8 cellular contexts compared by ENCODE assay signal in genomic region chr17:2029911-2030778, GRCh38. TPM values are rescaled to one million over a fixed set of nuclear protein-coding genes. Genes with fewer than 3 reads are reported as not detected.
DNase-seq lines count a peak whose midpoint lies in the region; FAIRE-seq and TF ChIP-seq lines count a peak whose summit lies in the region.

Gene DPH1, plus strand, starts transcription at chr17:2030153. Its CDS starts 17 bp downstream, at chr17:2030170.

- WGBS in suprapubic skin, result 2% methylated on average over 12 of the region's 59 CpGs

- H3K4me1 ChIP-seq in DOHH2 (ENCODE audit: control insufficient read depth, low read length), result peaks cover 30% of the 10 kb centered on the region
- H3K4me1 ChIP-seq in suprapubic skin, result peaks cover 46% of the 10 kb centered on the region

- CTCF ChIA-PET in activated naive CD4-positive, alpha-beta T cell treated with anti-CD3 and anti-CD28 coated beads, Interleukin-2, amount 10 ng/mL, durations not matched to agents 7 days and 5 days (lab: Charles Lee), result interaction anchor here (0.6 kb wide), 2 partner anchors 56 to 205 kb away, joined by 3 read pairs; no protein-coding TSS in a partner anchor

- H3K4me3 ChIP-seq in DOHH2 (ENCODE audit: low read length) (peak within 1 kb of the TSS; percentile 88), SK-N-MC (peak within 1 kb of the TSS; percentile 97), suprapubic skin (peak within 1 kb of the TSS; percentile 78)

- H3K79me2 ChIP-seq in DOHH2 (ENCODE audit: control insufficient read depth, low read length), result peaks cover 19% of the 10 kb centered on the region

- H3K27ac ChIP-seq in DOHH2 (ENCODE audit: low read depth, low read length), result peak within 1 kb of the TSS; percentile 49
- peak within 1 kb of the TSS; percentile 46; the same call in 1 of the 2 replicates for H3K27ac ChIP-seq in SK-N-MC
- peak within 1 kb of the TSS; percentile 52 for H3K27ac ChIP-seq in suprapubic skin

- peak; percentile 93 for DNase-seq in H54 (ENCODE audit: insufficient read length, low spot score)
- DNase-seq in MV-4-11 (lab: John Stamatoyannopoulos, UW), result peak; percentile 90
- no peak for DNase-seq in SK-N-MC (ENCODE audit: low read depth, low spot score)
- DNase-seq in activated naive CD4-positive, alpha-beta T cell treated with anti-CD3 and anti-CD28 coated beads, Interleukin-2, amount 10 ng/mL, durations not matched to agents 7 days and 5 days, result peak; percentile 90
- DNase-seq in germinal center (ENCODE audit: low spot score), result peak; percentile 90
- DNase-seq in nucleus accumbens (lab: John Stamatoyannopoulos, UW), result peak; percentile 18 to 92 (median 80)
- DNase-seq in suprapubic skin (ENCODE audit: low spot score in 2 of 2), result peak; percentile 90 to 92

- peaks cover 31% of the 10 kb centered on the region for H3K4me1 Mint-ChIP-seq in activated naive CD4-positive, alpha-beta T cell treated with anti-CD3 and anti-CD28 coated beads, Interleukin-2, amount 10 ng/mL, durations not matched to agents 7 days and 5 days

- peak within 1 kb of the TSS; percentile 78 for H3K4me2 ChIP-seq in DOHH2 (ENCODE audit: low read length)

- TF ChIP-seq CTCF in DOHH2 (IDR thresholded peaks at IDR 0.05; ENCODE audit: low read depth, low read length, poor library complexity, severe bottlenecking) (no peak), suprapubic skin (IDR thresholded peaks at IDR 0.05) (no peak)

- H3K9me3 ChIP-seq in DOHH2 (ENCODE audit: control insufficient read depth, insufficient read depth, low read length) (no peaks in the 10 kb centered on the region), SK-N-MC (ENCODE audit: low read depth, low read length) (no peaks in the 10 kb centered on the region), suprapubic skin (no peaks in the 10 kb centered on the region)

- peak; percentile 91 for FAIRE-seq in H54 (lab: Jason Lieb, UNC)

- H3K36me3 Mint-ChIP-seq in activated naive CD4-positive, alpha-beta T cell treated with anti-CD3 and anti-CD28 coated beads, Interleukin-2, amount 10 ng/mL, durations not matched to agents 7 days and 5 days, result peaks cover 2% of the 10 kb centered on the region

- H3K4me3 Mint-ChIP-seq in activated naive CD4-positive, alpha-beta T cell treated with anti-CD3 and anti-CD28 coated beads, Interleukin-2, amount 10 ng/mL, durations not matched to agents 7 days and 5 days, result peak within 1 kb of the TSS; percentile 95

- peaks cover 7% of the 10 kb centered on the region; the same call in 1 of the 2 replicates for H3K36me3 ChIP-seq in DOHH2 (ENCODE audit: control insufficient read depth, low read length)
- H3K36me3 ChIP-seq in SK-N-MC (ENCODE audit: insufficient read depth, low read length), result no peaks in the 10 kb centered on the region
- H3K36me3 ChIP-seq in suprapubic skin, result peaks cover 8% of the 10 kb centered on the region

- H3K27me3 Mint-ChIP-seq in activated naive CD4-positive, alpha-beta T cell treated with anti-CD3 and anti-CD28 coated beads, Interleukin-2, amount 10 ng/mL, durations not matched to agents 7 days and 5 days, result peaks cover 51% of the 10 kb centered on the region

- peak; percentile 54 for TF ChIP-seq POLR2A in H54 (IDR thresholded peaks at IDR 0.05; ENCODE audit: low read depth, low read length)
- peak in 1 of 2 donors; percentile 32 for TF ChIP-seq POLR2A in suprapubic skin (IDR thresholded peaks at IDR 0.05)

- no peaks in the 10 kb centered on the region for H4K20me1 ChIP-seq in DOHH2 (ENCODE audit: control insufficient read depth, insufficient read depth, low read depth, low read length)

- H3F3A ChIP-seq in DOHH2 (ENCODE audit: control insufficient read depth, insufficient read depth), result no peaks in the 10 kb centered on the region

- H3K27me3 ChIP-seq in DOHH2 (ENCODE audit: control insufficient read depth, low read length) (peaks cover 23% of the 10 kb centered on the region), suprapubic skin (no peaks in the 10 kb centered on the region)

- no peaks in the 10 kb centered on the region for H3K9me3 Mint-ChIP-seq in activated naive CD4-positive, alpha-beta T cell treated with anti-CD3 and anti-CD28 coated beads, Interleukin-2, amount 10 ng/mL, durations not matched to agents 7 days and 5 days

- no peak for TF ChIP-seq EP300 in suprapubic skin (IDR thresholded peaks at IDR 0.05)

- H3K27ac Mint-ChIP-seq in activated naive CD4-positive, alpha-beta T cell treated with anti-CD3 and anti-CD28 coated beads, Interleukin-2, amount 10 ng/mL, durations not matched to agents 7 days and 5 days, result peak within 1 kb of the TSS; percentile 87

- peak within 1 kb of the TSS; percentile 78 for H3K9ac ChIP-seq in SK-N-MC (ENCODE audit: insufficient read length)

- no peaks in the 10 kb centered on the region for H3K9me2 ChIP-seq in DOHH2 (replicated peaks; ENCODE audit: control insufficient read depth, low read length)

RNA-seq across cellular contexts. Expression of gene DPH1, which starts in this region (rescaled TPM):
- 100 to 1,000 TPM in 1 of 4 donors, 10 to 100 TPM in 3; 58.7 to 115 (median 66.3) TPM for total RNA-seq in suprapubic skin
